Comparison of ENCODE assay signal across 12 cellular contexts in the genomic region with DNA sequence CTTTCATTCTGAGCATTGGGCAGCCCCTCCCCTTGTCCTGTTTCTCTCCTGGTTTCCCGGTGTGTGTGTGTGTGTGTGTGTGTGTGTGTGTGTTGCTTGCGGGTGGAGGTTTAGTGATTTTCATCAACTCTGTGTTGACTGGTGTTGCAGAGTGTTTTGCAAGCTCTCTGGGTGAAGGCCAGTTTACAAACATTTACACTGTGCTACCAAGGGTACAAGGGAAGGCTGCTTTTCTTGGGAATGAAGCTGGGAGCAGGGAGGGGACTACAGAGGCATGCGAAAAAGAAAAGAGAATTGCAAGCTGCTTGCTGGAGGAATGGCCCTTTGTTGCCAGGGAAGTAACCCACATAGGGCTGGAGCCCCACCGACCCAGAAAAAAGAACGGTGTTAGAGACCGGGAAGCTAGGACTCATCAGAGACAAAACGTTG. TPM values are rescaled to one million over a fixed set of nuclear protein-coding genes. Genes with fewer than 3 reads are reported as not detected.
A peak's percentile ranks its signal among the peaks of the same experiment; 100 is the strongest.
DNase-seq lines count a peak whose midpoint lies in the region; ATAC-seq and TF ChIP-seq lines count a peak whose summit lies in the region.
"Had no signal": no experiment of that assay in that cellular context is flagged by ENCODE, and none has a peak within 500 bp of the region (broad histone marks: within the 10 kb centered on the region; RNA-seq: fewer than 3 reads in every experiment).

No MANE protein-coding gene starts in this region.

- peak; percentile 97 for DNase-seq in AG10803 (ENCODE audit: low read depth)
- DNase-seq in NCI-H2107 (lab: John Stamatoyannopoulos, UW), result no peak
- no peak for DNase-seq in HCEC 1CT
- DNase-seq: cerebellar nuclear complex, NCI-H1930, T1000, tibial artery had no signal

- H3K4me3 ChIP-seq in AG10803 (ENCODE audit: low read length), result no peak overlapping the region
- H3K4me3 ChIP-seq in HUES48 (ENCODE audit: low read depth, low read length), result peak overlapping the region; percentile 39
- H3K4me3 ChIP-seq in ectodermal cell (ENCODE audit: insufficient read depth, low read depth, low read length), result no peak overlapping the region
- H3K4me3 ChIP-seq in mesodermal cell (ENCODE audit: extremely low read depth, insufficient read depth, low read length, poor library complexity, severe bottlenecking), result no peak overlapping the region
- H3K4me3 ChIP-seq: tibial artery had no signal

- H3K9me3 ChIP-seq in HUES48 (ENCODE audit: control insufficient read depth, insufficient read depth, low read length) (no peaks in the 10 kb centered on the region), ectodermal cell (ENCODE audit: control insufficient read depth, low read length) (no peaks in the 10 kb centered on the region), mesodermal cell (ENCODE audit: control insufficient read depth, low read length) (no peaks in the 10 kb centered on the region)
- H3K9me3 ChIP-seq: tibial artery had no signal

- whole genome bisulfite sequencing in ectodermal cell, 2 experiments, result 6 to 7% methylated on average over 7 of the region's 7 CpGs
- WGBS in mesodermal cell (ENCODE audit: insufficient coverage in 2 of 2), 2 experiments, result 6 to 16% methylated on average over 5 to 6 of the region's 7 CpGs

- H3K36me3 ChIP-seq in HUES48 (ENCODE audit: control insufficient read depth, insufficient read depth, low read length) (no peaks in the 10 kb centered on the region), ectodermal cell (ENCODE audit: control insufficient read depth, insufficient read depth, low read length) (no peaks in the 10 kb centered on the region), mesodermal cell (ENCODE audit: control insufficient read depth, insufficient read depth, low read length) (no peaks in the 10 kb centered on the region)
- H3K36me3 ChIP-seq: tibial artery had no signal

- no peaks in the 10 kb centered on the region for H3K27me3 ChIP-seq in HUES48 (ENCODE audit: control insufficient read depth, insufficient read depth, low read length)
- H3K27me3 ChIP-seq in ectodermal cell (ENCODE audit: control insufficient read depth, insufficient read depth, low read length, poor library complexity, severe bottlenecking), result no peaks in the 10 kb centered on the region

- H3K9ac ChIP-seq in HUES48 (ENCODE audit: low read depth, low read length), result no peak overlapping the region

- ATAC-seq in HG02938 (IDR thresholded peaks at IDR 0.05; ENCODE audit: unreplicated experiment), result no peak
- no peak for ATAC-seq in GM19395 (IDR thresholded peaks at IDR 0.05; ENCODE audit: unreplicated experiment)

- no peak for TF ChIP-seq CTCF in AG10803 (conservative IDR thresholded peaks at IDR 0.05; ENCODE audit: low read length)

- H3K27ac ChIP-seq in HUES48 (ENCODE audit: low read depth, low read length), result peak overlapping the region; percentile 81
- H3K27ac ChIP-seq in ectodermal cell (ENCODE audit: insufficient read depth, low read depth, low read length, poor library complexity, severe bottlenecking), result peak overlapping the region; percentile 86
- peak overlapping the region; percentile 10 for H3K27ac ChIP-seq in mesodermal cell (ENCODE audit: low read depth, low read length, severe bottlenecking)
- H3K27ac ChIP-seq: tibial artery had no signal

- H3K4me1 ChIP-seq in HUES48 (ENCODE audit: control insufficient read depth, insufficient read depth, low read length) (peaks cover 41% of the 10 kb centered on the region), ectodermal cell (ENCODE audit: control insufficient read depth, insufficient read depth, low read length) (peaks cover 52% of the 10 kb centered on the region), mesodermal cell (ENCODE audit: control insufficient read depth, insufficient read depth, low read length, poor library complexity, severe bottlenecking) (peaks cover 11% of the 10 kb centered on the region)
- H3K4me1 ChIP-seq: tibial artery had no signal

RNA-seq across cellular contexts. Expression of a gene that starts 29.6 kb away (rescaled TPM):
- polyA plus RNA-seq in ectodermal cell (2013, experiment 1 of 4), result 18.3 TPM
- polyA plus RNA-seq in ectodermal cell (2013, experiment 2 of 4), result 17.4 TPM
- polyA plus RNA-seq in ectodermal cell (2013, experiment 3 of 4), result 19.5 TPM
- 20.7 TPM for polyA plus RNA-seq in ectodermal cell (2013, experiment 4 of 4)
- 12.2 TPM for polyA plus RNA-seq in mesodermal cell (2013, experiment 1 of 2)
- 9.6 TPM for polyA plus RNA-seq in mesodermal cell (2013, experiment 2 of 2)

Comparison
In these comparisons a context has a peak if more than half of its experiments do, and no peak if none do; other contexts are left out.
1. H3K27ac ChIP-seq: peak in every context shown above with its lines; median percentile 86 in ectodermal cell; 81 in HUES48; 10 in mesodermal cell.